22 cellular contexts compared by ENCODE assay signal in genomic region chr20:36546111-36546736, GRCh38. TPM values are rescaled to one million over a fixed set of nuclear protein-coding genes. Genes with fewer than 3 reads are reported as not detected.
DNase-seq lines count a peak whose midpoint lies in the region; ATAC-seq and TF ChIP-seq lines count a peak whose summit lies in the region.
"Had no signal": no experiment of that assay in that cellular context is flagged by ENCODE, and none has a peak within 500 bp of the region (broad histone marks: within the 10 kb centered on the region; RNA-seq: fewer than 3 reads in every experiment).

No MANE protein-coding gene starts in this region.

- H3K27ac Mint-ChIP-seq in H9, result peak overlapping the region in 2 of 3 experiments; percentile 63 to 83; a peak in 3 of 7 replicates
- H3K27ac Mint-ChIP-seq in stimulated activated memory B cell treated with anti-CD40 and anti-IgM and Interleukin-4, amounts not matched to agents 10 μg/mL and 1 μg/mL and 100 μg/mL, for 72 hours, result peak overlapping the region; percentile 61
- H3K27ac Mint-ChIP-seq: activated naive CD4-positive, alpha-beta T cell treated with anti-CD3 and anti-CD28 coated beads, Interleukin-2, amount 50 U/mL, for 24 hours; endodermal cell; T-helper 2 cell treated with Interferon-gamma antibody and Interleukin-4, amounts not matched to agents 5 μg/mL and 100 μg/mL, for 36 hours had no signal

- no peak overlapping the region for H2AK5ac ChIP-seq in H9 (ENCODE audit: insufficient read length, low read length)
- no peak overlapping the region for H2AK5ac ChIP-seq in mesenchymal stem cell (ENCODE audit: low read length, severe bottlenecking)

- H2BK5ac ChIP-seq in H9 (ENCODE audit: insufficient read length, low read length) (no peak overlapping the region), mesenchymal stem cell (ENCODE audit: low read depth, low read length, poor library complexity, severe bottlenecking) (no peak overlapping the region)

- no peak overlapping the region for H3K56ac ChIP-seq in H9 (ENCODE audit: insufficient read length, low read depth, low read length)

- H3K4me3 Mint-ChIP-seq in H9, result no peak overlapping the region; a peak in 1 of 5 replicates
- H3K4me3 Mint-ChIP-seq in stimulated activated memory B cell treated with anti-CD40 and anti-IgM and Interleukin-4, amounts not matched to agents 10 μg/mL and 1 μg/mL and 100 μg/mL, for 72 hours, result no peak overlapping the region
- H3K4me3 Mint-ChIP-seq: activated naive CD4-positive, alpha-beta T cell treated with anti-CD3 and anti-CD28 coated beads, Interleukin-2, amount 50 U/mL, for 24 hours; activated T-cell treated with anti-CD3 and anti-CD28 coated beads, Interleukin-2, amount 50 U/mL, for 4 hours; endodermal cell; T-helper 2 cell treated with Interferon-gamma antibody and Interleukin-4, amounts not matched to agents 5 μg/mL and 100 μg/mL, for 36 hours had no signal

- no peak overlapping the region for H3K4me2 ChIP-seq in H9 (ENCODE audit: insufficient read depth, insufficient read length, low read length)
- no peak overlapping the region for H3K4me2 ChIP-seq in mesenchymal stem cell (ENCODE audit: low read length, poor library complexity, severe bottlenecking)

- WGBS in H9 (ENCODE audit: extremely low coverage, insufficient read length, low lambda C conversion rate), result no CpG with 5 or more reads among the region's 14 CpGs
- WGBS in mesenchymal stem cell, result 82% methylated on average over 14 of the region's 14 CpGs

- no peaks in the 10 kb centered on the region for H3K9me3 Mint-ChIP-seq in H9
- H3K9me3 Mint-ChIP-seq in stimulated activated memory B cell treated with anti-CD40 and anti-IgM and Interleukin-4, amounts not matched to agents 10 μg/mL and 1 μg/mL and 100 μg/mL, for 72 hours, result no peaks in the 10 kb centered on the region
- H3K9me3 Mint-ChIP-seq: activated naive CD4-positive, alpha-beta T cell treated with anti-CD3 and anti-CD28 coated beads, Interleukin-2, amount 50 U/mL, for 24 hours; activated T-cell treated with anti-CD3 and anti-CD28 coated beads, Interleukin-2, amount 50 U/mL, for 4 hours; endodermal cell; T-helper 2 cell treated with Interferon-gamma antibody and Interleukin-4, amounts not matched to agents 5 μg/mL and 100 μg/mL, for 36 hours had no signal

- DNase-seq in H9 (no peak), RWPE1 (ENCODE audit: low spot score) (no peak), mesenchymal stem cell (no peak), DMS114 treated with DMSO at 0.1 percent for 48 hours (lab: John Stamatoyannopoulos, UW; ENCODE audit: unreplicated experiment) (no peak), superior temporal gyrus (ENCODE audit: extremely low spot score) (no peak), C1 segment of cervical spinal cord (lab: John Stamatoyannopoulos, UW) (no peak)
- DNase-seq: activated T-cell treated with anti-CD3 and anti-CD28 coated beads, Interleukin-2, amount 50 U/mL, for 4 hours; AML-193; colonic mucosa; DMS79 treated with DMSO at 0.1 percent for 48 hours; endodermal cell; H7; Karpas-422; NCI-H1092; NCI-H2029; NCI-H446 treated with DMSO at 0.1 percent for 48 hours; stimulated activated CD4-positive, alpha-beta T cell treated with anti-CD3 and anti-CD28 coated beads, Interleukin-15, amount 100 ng/mL, for 24 hours; thyroid gland had no signal

- H3K27me3 Mint-ChIP-seq in H9 (ENCODE audit: low read depth), result no peaks in the 10 kb centered on the region
- H3K27me3 Mint-ChIP-seq in stimulated activated memory B cell treated with anti-CD40 and anti-IgM and Interleukin-4, amounts not matched to agents 10 μg/mL and 1 μg/mL and 100 μg/mL, for 72 hours, result no peaks in the 10 kb centered on the region
- H3K27me3 Mint-ChIP-seq: activated naive CD4-positive, alpha-beta T cell treated with anti-CD3 and anti-CD28 coated beads, Interleukin-2, amount 50 U/mL, for 24 hours had no signal

- H3K9me3 ChIP-seq in H9 (ENCODE audit: control insufficient read depth, low read depth, low read length) (no peaks in the 10 kb centered on the region), mesenchymal stem cell (ENCODE audit: control insufficient read depth, low read length) (no peaks in the 10 kb centered on the region)
- H3K9me3 ChIP-seq: colonic mucosa, thyroid gland had no signal

- no peak overlapping the region for H3K23ac ChIP-seq in H9 (ENCODE audit: insufficient read length, low read depth, low read length)
- no peak overlapping the region for H3K23ac ChIP-seq in mesenchymal stem cell (ENCODE audit: low read length in 2 of 2)

- H2BK15ac ChIP-seq in H9 (ENCODE audit: low read depth, low read length) (no peak overlapping the region), mesenchymal stem cell (ENCODE audit: low read depth, poor library complexity, severe bottlenecking) (no peak overlapping the region)

- H3K79me1 ChIP-seq in H9 (ENCODE audit: insufficient read depth, low read depth, low read length, poor library complexity, severe bottlenecking) (no peaks in the 10 kb centered on the region), mesenchymal stem cell (replicated peaks; ENCODE audit: low read length, poor library complexity, severe bottlenecking) (peaks cover 8% of the 10 kb centered on the region)

- peaks cover 24% of the 10 kb centered on the region in 2 experiments for H3K4me1 Mint-ChIP-seq in H9
- H3K4me1 Mint-ChIP-seq in stimulated activated memory B cell treated with anti-CD40 and anti-IgM and Interleukin-4, amounts not matched to agents 10 μg/mL and 1 μg/mL and 100 μg/mL, for 72 hours, result peaks cover 25% of the 10 kb centered on the region
- H3K4me1 Mint-ChIP-seq: activated naive CD4-positive, alpha-beta T cell treated with anti-CD3 and anti-CD28 coated beads, Interleukin-2, amount 50 U/mL, for 24 hours had no signal

- no peaks in the 10 kb centered on the region for H3K23me2 ChIP-seq in H9 (ENCODE audit: insufficient read length, low read depth, low read length, poor library complexity, severe bottlenecking)

- no peaks in the 10 kb centered on the region; the same call in 1 of the 2 replicates for H3K79me2 ChIP-seq in H9 (ENCODE audit: insufficient read depth, low read length)

- peaks cover 47 to 67% of the 10 kb centered on the region in 2 experiments for H3K36me3 ChIP-seq in mesenchymal stem cell (ENCODE audit: control insufficient read depth in 1 of 2, insufficient read depth in 2 of 2, low read depth in 1 of 2, low read length in 2 of 2)
- H3K36me3 ChIP-seq: colonic mucosa had no signal

- H2BK12ac ChIP-seq in H9 (ENCODE audit: insufficient read length, low read depth, low read length) (no peak overlapping the region), mesenchymal stem cell (ENCODE audit: low read length in 2 of 2) (no peak overlapping the region)

- POLR2A ChIA-PET in RWPE1 (lab: Yijun Ruan, JAX; ENCODE audit: low non-redundant PET), result no interaction called here

- no peak overlapping the region for H3K9ac ChIP-seq in H9 (ENCODE audit: extremely low read depth, insufficient read length, low read length)
- no peak overlapping the region for H3K9ac ChIP-seq in mesenchymal stem cell (ENCODE audit: low read length)

- H4K8ac ChIP-seq in H9 (replicated peaks; ENCODE audit: insufficient read length, low read depth, low read length) (no peak overlapping the region), mesenchymal stem cell (ENCODE audit: low read length) (peak overlapping the region; percentile 12)

- H4K5ac ChIP-seq in H9 (ENCODE audit: insufficient read length, low read depth, low read length), result no peak overlapping the region

- H2BK120ac ChIP-seq in H9 (ENCODE audit: low read depth, low read length, poor library complexity, severe bottlenecking), result no peak overlapping the region
- H2BK120ac ChIP-seq in mesenchymal stem cell (ENCODE audit: low read depth, low read length), result no peak overlapping the region

- H3K27ac ChIP-seq in H9 (ENCODE audit: insufficient read length, low read depth, low read length), result no peak overlapping the region
- peak overlapping the region; percentile 28 for H3K27ac ChIP-seq in RWPE1
- H3K27ac ChIP-seq in mesenchymal stem cell (ENCODE audit: low read length, poor library complexity, severe bottlenecking), result no peak overlapping the region
- H3K27ac ChIP-seq: colonic mucosa, SK-N-MC, thyroid gland had no signal

- no peak overlapping the region for H2BK20ac ChIP-seq in H9 (ENCODE audit: low read depth, low read length, poor library complexity, severe bottlenecking)

- TF ChIP-seq CTCF in H9 (conservative IDR thresholded peaks at IDR 0.05) (no peak), RWPE1 (conservative IDR thresholded peaks at IDR 0.05; ENCODE audit: low read depth) (no peak)

- no peaks in the 10 kb centered on the region for H3K27me3 ChIP-seq in H9 (ENCODE audit: insufficient read depth, low read length)
- H3K27me3 ChIP-seq in mesenchymal stem cell (ENCODE audit: control insufficient read depth in 1 of 2, insufficient read depth in 1 of 2, low read length in 2 of 2), result no peaks in the 10 kb centered on the region
- H3K27me3 ChIP-seq: colonic mucosa, thyroid gland had no signal

- no peak overlapping the region for H3T11ph ChIP-seq in H9 (ENCODE audit: low read length)

- no peaks in the 10 kb centered on the region; the same call in 1 of the 2 replicates for H3K4me1 ChIP-seq in H9 (ENCODE audit: insufficient read depth, low read length)
- H3K4me1 ChIP-seq in mesenchymal stem cell (ENCODE audit: control insufficient read depth, insufficient read depth, low read depth, low read length), result peaks cover 38% of the 10 kb centered on the region
- H3K4me1 ChIP-seq: colonic mucosa had no signal

- H3K36me3 Mint-ChIP-seq in H9 (ENCODE audit: insufficient read depth in 1 of 3, low read depth in 3 of 3), result peaks cover 13 to 37% (median 22%) of the 10 kb centered on the region in 3 experiments; a peak in 6 of 7 replicates
- no peaks in the 10 kb centered on the region for H3K36me3 Mint-ChIP-seq in stimulated activated memory B cell treated with anti-CD40 and anti-IgM and Interleukin-4, amounts not matched to agents 10 μg/mL and 1 μg/mL and 100 μg/mL, for 72 hours
- H3K36me3 Mint-ChIP-seq: activated naive CD4-positive, alpha-beta T cell treated with anti-CD3 and anti-CD28 coated beads, Interleukin-2, amount 50 U/mL, for 24 hours had no signal

- H4K20me1 ChIP-seq in H9 (ENCODE audit: control insufficient read depth, insufficient read depth, insufficient read length), result no peaks in the 10 kb centered on the region

- no peak overlapping the region for H2AFZ ChIP-seq in H9 (ENCODE audit: low read length)
- no peak overlapping the region for H2AFZ ChIP-seq in mesenchymal stem cell (ENCODE audit: low read depth, low read length)

- no peak overlapping the region for H3K18ac ChIP-seq in H9 (ENCODE audit: insufficient read length, low read depth, low read length)
- H3K18ac ChIP-seq in mesenchymal stem cell (ENCODE audit: low read depth in 1 of 2, low read length in 2 of 2), result no peak overlapping the region

- no peak for ATAC-seq in stimulated activated memory B cell treated with anti-CD40 and anti-IgM and Interleukin-4, amounts not matched to agents 10 μg/mL and 1 μg/mL and 100 μg/mL, for 72 hours
- ATAC-seq: activated T-cell treated with anti-CD3 and anti-CD28 coated beads, Interleukin-2, amount 50 U/mL, for 4 hours had no signal

- CTCF ChIA-PET in RWPE1 (lab: Yijun Ruan, JAX), result interaction anchor here (1.0 kb wide), 1 partner anchor 344 kb away, joined by 4 read pairs; no protein-coding TSS in a partner anchor

- no peak overlapping the region for H3K4me3 ChIP-seq in mesenchymal stem cell (ENCODE audit: insufficient read depth in 1 of 2, low read depth in 1 of 2, low read length in 2 of 2)
- H3K4me3 ChIP-seq: colonic mucosa, SK-N-MC, thyroid gland had no signal

- H3K14ac ChIP-seq in H9 (ENCODE audit: insufficient read depth, low read length), result no peak overlapping the region
- no peak overlapping the region for H3K14ac ChIP-seq in mesenchymal stem cell (ENCODE audit: low read length in 2 of 2)

- H3K4ac ChIP-seq in H9 (ENCODE audit: low read depth, low read length), result no peak overlapping the region
- no peak overlapping the region for H3K4ac ChIP-seq in mesenchymal stem cell (ENCODE audit: low read depth in 1 of 2, low read length in 2 of 2)

- H4K91ac ChIP-seq in H9 (ENCODE audit: insufficient read length, low read depth, low read length) (no peak overlapping the region), mesenchymal stem cell (ENCODE audit: low read length) (no peak overlapping the region)

RNA-seq across cellular contexts. Expression of gene MYL9, which starts 4.9 kb away (rescaled TPM):
- 217 and 218 TPM in 2 replicates for total RNA-seq in H9 (2021)
- polyA plus RNA-seq in mesenchymal stem cell (2013, experiment 1 of 2), result 959 TPM
- 955 TPM for polyA plus RNA-seq in mesenchymal stem cell (2013, experiment 2 of 2)

RNA-seq across cellular contexts. Expression of gene TGIF2, which starts 27.2 kb away (rescaled TPM):
- total RNA-seq in H9 (2021), result 81.7 and 94.6 TPM in 2 replicates
- 16.5 TPM for polyA plus RNA-seq in mesenchymal stem cell (2013, experiment 1 of 2)
- 16.7 TPM for polyA plus RNA-seq in mesenchymal stem cell (2013, experiment 2 of 2)

RNA-seq across cellular contexts. Expression of gene RAB5IF, which starts 59.4 kb away (rescaled TPM):
- total RNA-seq in H9 (2021), result 96.5 and 111 TPM in 2 replicates
- 138 TPM for polyA plus RNA-seq in mesenchymal stem cell (2013, experiment 1 of 2)
- 147 TPM for polyA plus RNA-seq in mesenchymal stem cell (2013, experiment 2 of 2)
